Comparison of ENCODE assay signal across 9 cellular contexts in genomic region chr11:84524422-84525051, GRCh38.
DNase-seq lines count a peak whose midpoint lies in the region; ATAC-seq, FAIRE-seq and TF ChIP-seq lines count a peak whose summit lies in the region.
"Had no signal": no experiment of that assay in that cellular context is flagged by ENCODE, and none has a peak within 500 bp of the region (broad histone marks: within the 10 kb centered on the region; RNA-seq: fewer than 3 reads in every experiment).

No MANE protein-coding gene starts in this region.

- CTCF ChIA-PET in AG04450 (lab: Charles Lee), result interaction anchor here (0.6 to 4.5 kb wide), 27 partner anchors 8 to 1847 kb away, joined by 3 to 87 read pairs (median 3); no protein-coding TSS in a partner anchor

- TF ChIP-seq POLR2A in spleen (IDR thresholded peaks at IDR 0.05), result no peak

- H3K4me3 ChIP-seq in AG04450 (ENCODE audit: low read depth, low read length), result no peak overlapping the region
- no peak overlapping the region for H3K4me3 ChIP-seq in spleen

- FAIRE-seq in TTC549 (lab: Jason Lieb, UNC) (peak; percentile 47), islet of Langerhans (lab: Jason Lieb, UNC) (peak; percentile 95)

- H3K27me3 ChIP-seq in AG04450 (ENCODE audit: control insufficient read depth, insufficient read depth, low read length) (no peaks in the 10 kb centered on the region), spleen (replicated peaks in 1 of 7) (no peaks in the 10 kb centered on the region)

- TF ChIP-seq CTCF in AG04450 (IDR thresholded peaks at IDR 0.05; ENCODE audit: low read depth, low read length), result peak; percentile 62
- TF ChIP-seq CTCF in spleen (IDR thresholded peaks at IDR 0.05 in 8 of 11, conservative IDR thresholded peaks at IDR 0.05 in 3 of 11), result peak in 3 of 11 experiments; percentile 32 to 38 (median 34)

- no peak overlapping the region for H3K27ac ChIP-seq in AG04450 (ENCODE audit: low read depth, low read length)
- H3K27ac ChIP-seq in spleen, result no peak overlapping the region

- 56 to 73% (median 68%) methylated on average over 3 of the region's 3 CpGs for WGBS in spleen, 5 donors

- no peaks in the 10 kb centered on the region for H3K36me3 ChIP-seq in spleen

- DNase-seq in AG04450 (ENCODE audit: low read depth, low spot score), result no peak
- DNase-seq in H4 (ENCODE audit: low spot score), result peak; percentile 22
- no peak for DNase-seq in spleen
- no peak for DNase-seq in NCI-H2107 (lab: John Stamatoyannopoulos, UW)
- DNase-seq: stimulated activated naive CD8-positive, alpha-beta T cell treated with anti-CD3 and anti-CD28 coated beads, Interleukin-15, amount 100 ng/mL, for 72 hours had no signal

- POLR2A ChIA-PET in AG04450 (lab: Yijun Ruan, JAX), result no interaction called here

- ATAC-seq in HG02973 (IDR thresholded peaks at IDR 0.05; ENCODE audit: unreplicated experiment) (no peak), HG03159 (IDR thresholded peaks at IDR 0.05; ENCODE audit: unreplicated experiment) (no peak)
- ATAC-seq: stimulated activated naive CD8-positive, alpha-beta T cell treated with anti-CD3 and anti-CD28 coated beads, Interleukin-15, amount 100 ng/mL, for 72 hours had no signal

- no peaks in the 10 kb centered on the region for H3K9me3 ChIP-seq in AG04450 (ENCODE audit: control insufficient read depth, insufficient read depth, low read length)
- no peaks in the 10 kb centered on the region for H3K9me3 ChIP-seq in spleen

- intact Hi-C loops in spleen (cut with DNase I; ENCODE audit: low total_unique reads), result loop anchor here (10.0 kb wide), 1 partner anchor 690 kb away; no protein-coding TSS in a partner anchor

- H3K4me1 ChIP-seq in spleen, result peaks cover 0 to 3% (median 0%) of the 10 kb centered on the region in 6 donors
